10 cellular contexts compared by ENCODE assay signal in the genomic region with DNA sequence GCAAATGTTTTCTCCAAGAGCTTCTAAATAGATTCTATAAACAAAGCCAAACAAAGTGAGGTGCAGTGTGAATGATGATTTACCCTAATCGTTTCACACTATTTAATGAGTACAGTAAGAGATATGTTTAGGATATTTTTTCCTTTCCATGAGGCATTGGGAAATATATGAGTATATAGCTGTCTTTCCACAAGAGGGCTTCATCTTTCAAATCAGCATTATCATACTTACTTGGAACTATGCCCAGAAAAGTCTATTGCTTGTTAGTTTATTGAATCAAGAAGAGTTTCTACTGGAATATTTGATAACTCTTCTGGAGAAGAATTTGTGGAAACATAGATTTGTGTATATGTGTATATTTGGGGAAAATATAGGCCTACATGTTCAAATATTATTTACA.
DNase-seq lines count a peak whose midpoint lies in the region; ATAC-seq and TF ChIP-seq lines count a peak whose summit lies in the region.
"Had no signal": no experiment of that assay in that cellular context is flagged by ENCODE, and none has a peak within 500 bp of the region (broad histone marks: within the 10 kb centered on the region; RNA-seq: fewer than 3 reads in every experiment).

No MANE protein-coding gene starts in this region.

- H3K27me3 Mint-ChIP-seq in HFFc6 (ENCODE audit: insufficient read depth), result no peaks in the 10 kb centered on the region

- H3K4me2 ChIP-seq in fibroblast of lung (ENCODE audit: extremely low read depth, insufficient read depth, low read length), result no peak overlapping the region

- H3K27ac Mint-ChIP-seq in HFFc6, result no peak overlapping the region

- H3K36me3 Mint-ChIP-seq in HFFc6 (ENCODE audit: low read depth), result no peaks in the 10 kb centered on the region

- H3K9me3 Mint-ChIP-seq in HFFc6, result peaks cover 6% of the 10 kb centered on the region

- no peak for ATAC-seq in GM18907 (IDR thresholded peaks at IDR 0.05; ENCODE audit: unreplicated experiment)

- TF ChIP-seq CTCF in fibroblast of lung (conservative IDR thresholded peaks at IDR 0.05 in 1 of 2, IDR thresholded peaks at IDR 0.05 in 1 of 2; ENCODE audit: low read depth in 1 of 2, low read length in 2 of 2) (peak in 1 of 2 donors; percentile 39), Peyer's patch (IDR thresholded peaks at IDR 0.05) (peak in 2 of 6 experiments; percentile 11 to 25), HFFc6 (IDR thresholded peaks at IDR 0.05) (no peak)

- TF ChIP-seq POLR2A in Peyer's patch (IDR thresholded peaks at IDR 0.05), result no peak

- no peaks in the 10 kb centered on the region for H3K4me1 Mint-ChIP-seq in HFFc6 (ENCODE audit: low read depth)

- H3K9me3 ChIP-seq in fibroblast of lung (ENCODE audit: control insufficient read depth, insufficient read depth, low read depth, low read length) (no peaks in the 10 kb centered on the region), Peyer's patch (no peaks in the 10 kb centered on the region)
- H3K9me3 ChIP-seq: vagina had no signal

- H3K9ac ChIP-seq in fibroblast of lung (ENCODE audit: insufficient read depth, low read length), result no peak overlapping the region

- no peaks in the 10 kb centered on the region for H3K4me1 ChIP-seq in fibroblast of lung (ENCODE audit: control insufficient read depth, extremely low read depth, insufficient read depth, low read length)
- no peaks in the 10 kb centered on the region for H3K4me1 ChIP-seq in Peyer's patch
- H3K4me1 ChIP-seq: vagina had no signal

- H4K20me1 ChIP-seq in fibroblast of lung (ENCODE audit: control insufficient read depth, extremely low read depth, insufficient read depth, low read length), result no peaks in the 10 kb centered on the region

- H3K27ac ChIP-seq in fibroblast of lung (ENCODE audit: insufficient read depth, low read length), result no peak overlapping the region
- no peak overlapping the region for H3K27ac ChIP-seq in Peyer's patch
- H3K27ac ChIP-seq: vagina had no signal

- no peak overlapping the region for H3K4me3 Mint-ChIP-seq in HFFc6

- no peak overlapping the region for H3K4me3 ChIP-seq in fibroblast of lung (replicated peaks in 1 of 4; ENCODE audit: control extremely low read depth in 1 of 4, insufficient read depth in 1 of 4, low read depth in 3 of 4, low read length in 4 of 4)
- H3K4me3 ChIP-seq in Peyer's patch, result no peak overlapping the region
- H3K4me3 ChIP-seq: vagina had no signal

- H3K27me3 ChIP-seq in fibroblast of lung (ENCODE audit: control insufficient read depth, insufficient read depth, low read length), result no peaks in the 10 kb centered on the region
- no peaks in the 10 kb centered on the region for H3K27me3 ChIP-seq in Peyer's patch
- H3K27me3 ChIP-seq: vagina had no signal

- H2AFZ ChIP-seq in fibroblast of lung (ENCODE audit: low read length), result no peak overlapping the region

- DNase-seq in AML-193 (lab: John Stamatoyannopoulos, UW) (peak; percentile 16 to 25), LHCN-M2 (ENCODE audit: low read depth) (peak; percentile 15), OCI-M1 (lab: John Stamatoyannopoulos, UW) (peak; percentile 94), fibroblast of lung (ENCODE audit: low read depth in 2 of 2) (peak; percentile 55 to 94), Peyer's patch (no peak), HFFc6 (no peak)
- DNase-seq in stimulated activated CD8-positive, alpha-beta memory T cell treated with anti-CD3 and anti-CD28 coated beads, Interleukin-4, amount 100 ng/mL, for 48 hours, result no peak
- DNase-seq: stimulated activated CD4-positive, alpha-beta T cell treated with anti-CD3 and anti-CD28 coated beads, Interleukin-2, amount 100 ng/mL, for 24 hours had no signal

- no peaks in the 10 kb centered on the region for H3K79me2 ChIP-seq in fibroblast of lung (ENCODE audit: control insufficient read depth, insufficient read depth, low read length)

- no peaks in the 10 kb centered on the region for H3K36me3 ChIP-seq in fibroblast of lung (ENCODE audit: control insufficient read depth, insufficient read depth, low read length)
- H3K36me3 ChIP-seq in Peyer's patch, result no peaks in the 10 kb centered on the region
- H3K36me3 ChIP-seq: vagina had no signal

Comparison
In these comparisons a context has a peak if more than half of its experiments do, and no peak if none do; other contexts are left out.
1. DNase-seq: peak in AML-193 (2 of 2), LHCN-M2 (single experiment), OCI-M1 (single experiment) and fibroblast of lung (2 of 2); none in stimulated activated CD8-positive, alpha-beta memory T cell treated with anti-CD3 and anti-CD28 coated beads, Interleukin-4, amount 100 ng/mL, for 48 hours (single experiment), Peyer's patch (0 of 3) and HFFc6 (single experiment).